In the genomic region with DNA sequence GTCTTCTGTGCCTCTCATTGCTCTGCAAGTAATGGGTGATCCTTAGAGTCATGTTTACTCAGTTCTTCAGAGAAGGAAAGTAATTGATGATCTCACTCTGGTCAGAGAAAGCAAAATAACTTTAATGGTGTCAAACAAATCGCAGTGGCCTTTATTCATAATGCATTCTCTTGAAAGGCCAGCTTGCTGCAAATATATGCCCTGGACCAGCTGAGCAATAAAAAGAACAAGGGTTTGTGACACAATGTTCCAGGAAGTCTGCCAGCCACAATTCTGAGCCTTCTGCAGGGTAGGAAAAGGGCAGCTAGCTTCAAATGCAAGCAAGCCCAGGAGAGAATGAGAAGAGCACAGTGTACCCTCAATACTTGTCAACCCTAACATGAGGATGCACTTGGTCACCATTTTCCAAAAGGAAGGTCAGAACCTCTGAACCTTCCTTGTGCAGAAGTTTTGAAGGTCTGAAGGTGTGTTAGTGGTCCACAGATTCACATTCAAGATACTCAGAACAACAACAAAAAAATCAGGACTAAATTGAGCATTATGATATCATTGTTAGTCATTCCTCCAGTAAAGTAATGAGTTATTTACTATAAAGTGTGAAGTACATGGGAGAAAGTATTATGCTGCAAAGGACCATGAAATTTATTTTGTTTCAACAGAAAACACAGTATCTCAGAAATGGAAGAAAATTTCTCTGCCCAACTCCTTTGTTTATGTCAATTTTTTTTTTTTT, we compare ENCODE assay signal across 8 cellular contexts.
A peak's percentile ranks its signal among the peaks of the same experiment; 100 is the strongest.
DNase-seq lines count a peak whose midpoint lies in the region; ATAC-seq, FAIRE-seq and TF ChIP-seq lines count a peak whose summit lies in the region.
"Had no signal": no experiment of that assay in that cellular context is flagged by ENCODE, and none has a peak within 500 bp of the region (broad histone marks: within the 10 kb centered on the region; RNA-seq: fewer than 3 reads in every experiment).

No MANE protein-coding gene starts in this region.

- WGBS in thyroid gland, 2 donors, result 44 to 50% methylated on average over 1 of the region's 1 CpG

- TF ChIP-seq CTCF in cardiac fibroblast (IDR thresholded peaks at IDR 0.05; ENCODE audit: low read depth, low read length) (no peak), thyroid gland (IDR thresholded peaks at IDR 0.05) (no peak), D721Med (IDR thresholded peaks at IDR 0.05; ENCODE audit: insufficient read depth, missing control alignments) (no peak)

- H3K4me1 ChIP-seq in thyroid gland, result peaks cover 0 to 5% of the 10 kb centered on the region in 2 donors

- H3K4me3 ChIP-seq in cardiac fibroblast (replicated peaks in 1 of 2; ENCODE audit: low read depth in 2 of 2, low read length in 2 of 2) (no peak overlapping the region), thyroid gland (replicated peaks in 1 of 3) (no peak overlapping the region)

- no peak for ATAC-seq in GM19395 (IDR thresholded peaks at IDR 0.05; ENCODE audit: unreplicated experiment)

- H3K27me3 ChIP-seq in thyroid gland, result no peaks in the 10 kb centered on the region

- peak; percentile 78 for DNase-seq in HT1080 (ENCODE audit: low read depth)
- DNase-seq in cardiac fibroblast (ENCODE audit: low read depth in 2 of 2), result peak; percentile 32 to 71
- peak; percentile 7 for DNase-seq in left kidney (ENCODE audit: low read depth, low spot score)
- DNase-seq in thyroid gland, result peak; percentile 10 to 55
- DNase-seq in activated CD4-positive, CD25-positive, alpha-beta regulatory T cell (lab: John Stamatoyannopoulos, UW), result no peak
- no peak for DNase-seq in D721Med (ENCODE audit: insufficient read length, low spot score)
- DNase-seq: activated CD4-positive, alpha-beta T cell treated with anti-CD3 and anti-CD28 coated beads, Interleukin-2, amount 50 U/mL, for 48 hours had no signal

- intact Hi-C loops in thyroid gland (cut with DNase I), result no loop called here

- TF ChIP-seq POLR2A in thyroid gland (IDR thresholded peaks at IDR 0.05), result no peak

- FAIRE-seq in D721Med (lab: Jason Lieb, UNC), result no peak

- H3K9me3 ChIP-seq in thyroid gland, result no peaks in the 10 kb centered on the region

- no peaks in the 10 kb centered on the region for H3K36me3 ChIP-seq in thyroid gland

- no peak overlapping the region for H3K27ac ChIP-seq in thyroid gland

Comparison
In these comparisons a context has a peak if more than half of its experiments do, and no peak if none do; other contexts are left out.
1. DNase-seq: peak in HT1080 (single experiment), cardiac fibroblast (2 of 2), left kidney (single experiment) and thyroid gland (2 of 2); none in activated CD4-positive, CD25-positive, alpha-beta regulatory T cell (0 of 4) and D721Med (single experiment).